In the genomic region with DNA sequence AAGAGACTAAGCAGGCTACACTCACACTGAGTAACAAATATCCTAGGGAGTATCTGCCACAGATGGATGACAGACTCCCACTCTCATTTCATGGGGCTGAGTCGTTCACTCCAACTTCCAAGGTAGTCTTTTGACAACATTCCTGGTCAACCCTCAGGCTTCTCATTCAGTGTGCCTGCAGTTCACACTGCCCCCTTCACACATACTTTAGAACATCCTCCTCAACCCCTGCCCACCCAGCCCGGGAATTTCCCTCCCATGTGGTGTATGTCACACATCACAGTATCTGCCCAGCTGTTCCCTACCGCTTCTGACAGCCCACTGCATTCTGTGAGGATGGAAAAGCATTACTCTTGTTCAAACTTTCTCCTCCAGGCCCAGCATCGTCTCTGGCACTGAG, we compare ENCODE assay signal across 15 cellular contexts.
DNase-seq lines count a peak whose midpoint lies in the region; ATAC-seq and TF ChIP-seq lines count a peak whose summit lies in the region.
"Had no signal": no experiment of that assay in that cellular context is flagged by ENCODE, and none has a peak within 500 bp of the region (broad histone marks: within the 10 kb centered on the region; RNA-seq: fewer than 3 reads in every experiment).

No MANE protein-coding gene starts in this region.

- no peak overlapping the region for H3K4me3 ChIP-seq in right cardiac atrium (ENCODE audit: low read length)
- no peak overlapping the region for H3K4me3 ChIP-seq in smooth muscle cell
- H3K4me3 ChIP-seq in gastrocnemius medialis, result no peak overlapping the region
- H3K4me3 ChIP-seq: right lobe of liver, stomach had no signal

- H3K36me3 ChIP-seq in smooth muscle cell (ENCODE audit: low read depth) (no peaks in the 10 kb centered on the region), gastrocnemius medialis (no peaks in the 10 kb centered on the region)
- H3K36me3 ChIP-seq: right lobe of liver, stomach had no signal

- peak overlapping the region; percentile 10 for H3K9ac ChIP-seq in smooth muscle cell (ENCODE audit: low read depth)

- intact Hi-C loops in right cardiac atrium (cut with DNase I), result no loop called here
- intact Hi-C loops in gastrocnemius medialis (cut with DNase I; ENCODE audit: low total_unique reads), result no loop called here

- H4K20me1 ChIP-seq in smooth muscle cell (ENCODE audit: low read depth), result no peaks in the 10 kb centered on the region

- no peaks in the 10 kb centered on the region for H3K79me2 ChIP-seq in smooth muscle cell (ENCODE audit: low read depth)

- H3K9me3 ChIP-seq in right cardiac atrium (ENCODE audit: control insufficient read depth, low read length) (no peaks in the 10 kb centered on the region), smooth muscle cell (replicated peaks; ENCODE audit: low read depth) (no peaks in the 10 kb centered on the region), gastrocnemius medialis (no peaks in the 10 kb centered on the region)
- H3K9me3 ChIP-seq: right lobe of liver, stomach had no signal

- 33% methylated on average over 4 of the region's 4 CpGs for WGBS in right cardiac atrium
- whole genome bisulfite sequencing in smooth muscle cell (ENCODE audit: low lambda C conversion rate), result 10% methylated on average over 4 of the region's 4 CpGs

- TF ChIP-seq CTCF in smooth muscle cell (IDR thresholded peaks at IDR 0.05; ENCODE audit: borderline replicate concordance, insufficient read depth, poor library complexity, severe bottlenecking), result no peak
- no peak for TF ChIP-seq CTCF in gastrocnemius medialis (IDR thresholded peaks at IDR 0.05 in 4 of 5, conservative IDR thresholded peaks at IDR 0.05 in 1 of 5)

- in situ Hi-C loops in gastrocnemius medialis (cut with MboI; ENCODE audit: low sequenced_read_pairs in 4 of 4), result no loop called here

- no peak for TF ChIP-seq POLR2A in gastrocnemius medialis (IDR thresholded peaks at IDR 0.05)

- DNase-seq in right cardiac atrium (no peak), smooth muscle cell (lab: John Stamatoyannopoulos, UW; ENCODE audit: unreplicated experiment) (peak; percentile 3), gastrocnemius medialis (no peak), NCI-H2107 treated with DMSO at 0.1 percent for 48 hours (lab: John Stamatoyannopoulos, UW; ENCODE audit: unreplicated experiment) (no peak), HT-29 (ENCODE audit: low spot score) (no peak)
- DNase-seq: activated CD4-positive, CD25-positive, alpha-beta regulatory T cell treated with anti-CD3 and anti-CD28 coated beads, Interleukin-2, amount 50 U/mL, for 72 hours; activated T-cell treated with anti-CD3 and anti-CD28 coated beads, Interleukin-2, amount 50 U/mL, for 48 hours; amniotic stem cell; H7; kidney; right lobe of liver; stomach had no signal

- no peak overlapping the region for H2AFZ ChIP-seq in smooth muscle cell (ENCODE audit: low read depth)

- H3K27me3 ChIP-seq in right cardiac atrium (ENCODE audit: control insufficient read depth, insufficient read depth) (no peaks in the 10 kb centered on the region), smooth muscle cell (ENCODE audit: low read depth) (no peaks in the 10 kb centered on the region), gastrocnemius medialis (no peaks in the 10 kb centered on the region)
- H3K27me3 ChIP-seq: right lobe of liver, stomach had no signal

- H3K4me1 ChIP-seq in right cardiac atrium (ENCODE audit: control insufficient read depth, insufficient read depth, low read length) (no peaks in the 10 kb centered on the region), smooth muscle cell (ENCODE audit: low read depth) (no peaks in the 10 kb centered on the region), gastrocnemius medialis (peaks cover 10 to 19% of the 10 kb centered on the region in 2 donors)
- H3K4me1 ChIP-seq: right lobe of liver had no signal

- peak; percentile 62 for ATAC-seq in HG02610 (IDR thresholded peaks at IDR 0.05; ENCODE audit: unreplicated experiment)
- ATAC-seq in SK-N-SH treated with all-trans-retinoic acid at 6 μM for 48 hours, result no peak
- peak; percentile 22 to 28 for ATAC-seq in right cardiac atrium
- ATAC-seq in gastrocnemius medialis, result no peak
- ATAC-seq: right lobe of liver, T-cell had no signal

- H3F3A ChIP-seq in smooth muscle cell (ENCODE audit: low read depth), result peaks cover 7% of the 10 kb centered on the region

- H3K4me2 ChIP-seq in smooth muscle cell, result peak overlapping the region; percentile 36

- H3K27ac ChIP-seq in right cardiac atrium (ENCODE audit: low read length) (no peak overlapping the region), smooth muscle cell (ENCODE audit: low read depth) (peak overlapping the region; percentile 74), gastrocnemius medialis (no peak overlapping the region)
- H3K27ac ChIP-seq: right lobe of liver, stomach had no signal

TF ChIP-seq in SK-N-SH treated with all-trans-retinoic acid at 6 μM for 48 hours, 23 proteins besides CTCF, POLR2A, EP300 and RAD21:
- TF ChIP-seq ZNF70 (CRISPR knock-in tag; IDR thresholded peaks at IDR 0.05), result peak; percentile 82
- no peak for TF ChIP-seq ZC3H10 (CRISPR knock-in tag; IDR thresholded peaks at IDR 0.05)

Comparison
In these comparisons a context has a peak if more than half of its experiments do, and no peak if none do; other contexts are left out.
1. ATAC-seq: peak in HG02610 (single experiment) and right cardiac atrium (2 of 2); none in SK-N-SH treated with all-trans-retinoic acid at 6 μM for 48 hours (single experiment) and gastrocnemius medialis (0 of 2).